Comparison of ENCODE assay signal across 9 cellular contexts in the genomic region with DNA sequence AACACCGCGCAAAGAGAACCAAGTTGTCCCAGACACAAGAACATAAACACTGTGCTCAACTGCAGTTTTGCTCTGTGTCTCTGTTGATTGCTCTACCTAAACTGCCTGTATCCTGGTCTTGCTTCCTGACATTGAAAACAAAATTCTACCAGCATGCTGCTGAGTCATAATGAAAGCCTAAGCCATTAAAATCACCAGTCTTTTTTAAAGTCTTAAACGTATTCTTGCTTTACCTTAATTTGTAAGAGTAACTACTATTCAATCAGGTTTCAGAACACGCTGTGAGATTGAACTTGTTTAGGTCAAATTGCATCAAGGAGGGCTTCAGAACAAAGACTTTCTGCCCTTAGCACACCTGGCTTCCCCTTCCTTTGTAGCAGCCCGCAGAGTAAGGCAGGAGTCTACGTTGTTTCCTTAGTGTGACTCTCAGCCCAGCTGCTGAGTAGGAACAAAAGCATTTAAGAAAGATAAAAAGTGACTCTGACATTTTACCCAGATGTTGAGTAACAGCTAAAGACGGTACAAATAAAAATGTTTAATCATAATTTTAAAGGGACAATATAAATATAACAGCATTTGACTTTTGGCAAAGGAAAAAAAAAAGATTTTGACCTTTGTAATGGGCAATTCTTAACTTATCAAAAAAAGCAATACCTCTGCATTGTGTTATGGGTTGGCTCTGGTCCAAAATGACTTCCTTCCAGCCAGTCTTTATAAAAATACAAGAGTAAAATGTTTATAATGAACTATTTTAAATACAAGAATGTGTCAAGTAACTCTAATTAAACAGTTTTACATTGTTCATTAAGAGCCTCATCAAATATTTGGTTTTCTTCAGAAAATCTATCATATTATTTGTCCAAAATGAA.
DNase-seq lines count a peak whose midpoint lies in the region; ATAC-seq and TF ChIP-seq lines count a peak whose summit lies in the region.
"Had no signal": no experiment of that assay in that cellular context is flagged by ENCODE, and none has a peak within 500 bp of the region (broad histone marks: within the 10 kb centered on the region; RNA-seq: fewer than 3 reads in every experiment).

No MANE protein-coding gene starts in this region.

- no peak overlapping the region for H3K27ac Mint-ChIP-seq in progenitor cell of endocrine pancreas

- H3K4me1 Mint-ChIP-seq in progenitor cell of endocrine pancreas (ENCODE audit: low read depth), result peaks cover 4% of the 10 kb centered on the region

- H3K9me3 ChIP-seq in upper lobe of left lung, result no peaks in the 10 kb centered on the region
- H3K9me3 ChIP-seq: thyroid gland had no signal

- no peaks in the 10 kb centered on the region for H3K27me3 ChIP-seq in upper lobe of left lung
- H3K27me3 ChIP-seq: thyroid gland had no signal

- H3K4me3 ChIP-seq in epithelial cell of esophagus (ENCODE audit: low read length), result peak overlapping the region; percentile 26
- no peak overlapping the region for H3K4me3 ChIP-seq in upper lobe of left lung
- H3K4me3 ChIP-seq: thyroid gland had no signal

- peak overlapping the region in 1 of 4 donors; percentile 42 for H3K27ac ChIP-seq in upper lobe of left lung
- H3K27ac ChIP-seq: thyroid gland had no signal

- no peak for TF ChIP-seq RAD21 in Ishikawa (IDR thresholded peaks at IDR 0.05; ENCODE audit: low read depth)

- ATAC-seq in GM21528 (IDR thresholded peaks at IDR 0.05; ENCODE audit: low FRiP score, unreplicated experiment) (peak; percentile 65), upper lobe of left lung (ENCODE audit: low FRiP score in 2 of 2) (no peak)

- no peak overlapping the region for H3K4me3 Mint-ChIP-seq in progenitor cell of endocrine pancreas (ENCODE audit: low read depth)

- TF ChIP-seq EP300 in Ishikawa (IDR thresholded peaks at IDR 0.05; ENCODE audit: borderline replicate concordance), result no peak
- no peak for TF ChIP-seq EP300 in upper lobe of left lung (IDR thresholded peaks at IDR 0.05)

- no peaks in the 10 kb centered on the region for H3K36me3 ChIP-seq in upper lobe of left lung
- H3K36me3 ChIP-seq: thyroid gland had no signal

- WGBS in upper lobe of left lung, 2 donors, result 21 to 29% methylated on average over 7 of the region's 7 CpGs

- no peak for TF ChIP-seq POLR2A in upper lobe of left lung (IDR thresholded peaks at IDR 0.05)

- no peaks in the 10 kb centered on the region for H3K9me3 Mint-ChIP-seq in progenitor cell of endocrine pancreas (ENCODE audit: low read depth)

- H3K4me1 ChIP-seq in upper lobe of left lung, result no peaks in the 10 kb centered on the region

- DNase-seq in DMS53 (lab: John Stamatoyannopoulos, UW) (peak; percentile 86), epithelial cell of esophagus (ENCODE audit: low read depth) (peak; percentile 84), progenitor cell of endocrine pancreas (ENCODE audit: low spot score, unreplicated experiment) (no peak), 8988T (no peak), upper lobe of left lung (no peak), NCI-H2171 (lab: John Stamatoyannopoulos, UW) (no peak)

- no peak for TF ChIP-seq CTCF in epithelial cell of esophagus (IDR thresholded peaks at IDR 0.05; ENCODE audit: insufficient read depth, low read depth, low read length, missing control alignments)
- TF ChIP-seq CTCF in progenitor cell of endocrine pancreas (IDR thresholded peaks at IDR 0.05; ENCODE audit: unreplicated experiment), result no peak
- TF ChIP-seq CTCF in upper lobe of left lung (IDR thresholded peaks at IDR 0.05), result no peak

- H3K27me3 Mint-ChIP-seq in progenitor cell of endocrine pancreas, result no peaks in the 10 kb centered on the region

- no peaks in the 10 kb centered on the region for H3K36me3 Mint-ChIP-seq in progenitor cell of endocrine pancreas (ENCODE audit: insufficient read depth)

TF ChIP-seq in Ishikawa, 13 proteins besides CTCF, POLR2A, EP300 and RAD21:
- TF ChIP-seq YY1 (IDR thresholded peaks at IDR 0.05; ENCODE audit: low read depth), result no peak
- TF ChIP-seq NFIC (IDR thresholded peaks at IDR 0.05), result 0 out of 2 replicates have a peak, but pooled peaks have one; percentile 46
- TF ChIP-seq CEBPB (IDR thresholded peaks at IDR 0.05), result no peak
- TF ChIP-seq, protein P1, sequence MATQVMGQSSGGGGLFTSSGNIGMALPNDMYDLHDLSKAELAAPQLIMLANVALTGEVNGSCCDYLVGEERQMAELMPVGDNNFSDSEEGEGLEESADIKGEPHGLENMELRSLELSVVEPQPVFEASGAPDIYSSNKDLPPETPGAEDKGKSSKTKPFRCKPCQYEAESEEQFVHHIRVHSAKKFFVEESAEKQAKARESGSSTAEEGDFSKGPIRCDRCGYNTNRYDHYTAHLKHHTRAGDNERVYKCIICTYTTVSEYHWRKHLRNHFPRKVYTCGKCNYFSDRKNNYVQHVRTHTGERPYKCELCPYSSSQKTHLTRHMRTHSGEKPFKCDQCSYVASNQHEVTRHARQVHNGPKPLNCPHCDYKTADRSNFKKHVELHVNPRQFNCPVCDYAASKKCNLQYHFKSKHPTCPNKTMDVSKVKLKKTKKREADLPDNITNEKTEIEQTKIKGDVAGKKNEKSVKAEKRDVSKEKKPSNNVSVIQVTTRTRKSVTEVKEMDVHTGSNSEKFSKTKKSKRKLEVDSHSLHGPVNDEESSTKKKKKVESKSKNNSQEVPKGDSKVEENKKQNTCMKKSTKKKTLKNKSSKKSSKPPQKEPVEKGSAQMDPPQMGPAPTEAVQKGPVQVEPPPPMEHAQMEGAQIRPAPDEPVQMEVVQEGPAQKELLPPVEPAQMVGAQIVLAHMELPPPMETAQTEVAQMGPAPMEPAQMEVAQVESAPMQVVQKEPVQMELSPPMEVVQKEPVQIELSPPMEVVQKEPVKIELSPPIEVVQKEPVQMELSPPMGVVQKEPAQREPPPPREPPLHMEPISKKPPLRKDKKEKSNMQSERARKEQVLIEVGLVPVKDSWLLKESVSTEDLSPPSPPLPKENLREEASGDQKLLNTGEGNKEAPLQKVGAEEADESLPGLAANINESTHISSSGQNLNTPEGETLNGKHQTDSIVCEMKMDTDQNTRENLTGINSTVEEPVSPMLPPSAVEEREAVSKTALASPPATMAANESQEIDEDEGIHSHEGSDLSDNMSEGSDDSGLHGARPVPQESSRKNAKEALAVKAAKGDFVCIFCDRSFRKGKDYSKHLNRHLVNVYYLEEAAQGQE (IDR thresholded peaks at IDR 0.05; ENCODE audit: low read depth), result no peak
- TF ChIP-seq ZBTB7A (IDR thresholded peaks at IDR 0.05; ENCODE audit: low read depth), result no peak
- TF ChIP-seq, protein P2, sequence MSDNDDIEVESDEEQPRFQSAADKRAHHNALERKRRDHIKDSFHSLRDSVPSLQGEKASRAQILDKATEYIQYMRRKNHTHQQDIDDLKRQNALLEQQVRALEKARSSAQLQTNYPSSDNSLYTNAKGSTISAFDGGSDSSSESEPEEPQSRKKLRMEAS (IDR thresholded peaks at IDR 0.05), result no peak
- no peak for TF ChIP-seq CREB1 (IDR thresholded peaks at IDR 0.05; ENCODE audit: low read depth)
- 0 out of 2 replicates have a peak, but pooled peaks have one; percentile 27 for TF ChIP-seq TCF12 (IDR thresholded peaks at IDR 0.05; ENCODE audit: low read depth)
- TF ChIP-seq, protein P3, sequence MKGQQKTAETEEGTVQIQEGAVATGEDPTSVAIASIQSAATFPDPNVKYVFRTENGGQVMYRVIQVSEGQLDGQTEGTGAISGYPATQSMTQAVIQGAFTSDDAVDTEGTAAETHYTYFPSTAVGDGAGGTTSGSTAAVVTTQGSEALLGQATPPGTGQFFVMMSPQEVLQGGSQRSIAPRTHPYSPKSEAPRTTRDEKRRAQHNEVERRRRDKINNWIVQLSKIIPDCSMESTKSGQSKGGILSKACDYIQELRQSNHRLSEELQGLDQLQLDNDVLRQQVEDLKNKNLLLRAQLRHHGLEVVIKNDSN (IDR thresholded peaks at IDR 0.05), result no peak
- TF ChIP-seq TEAD4 (IDR thresholded peaks at IDR 0.05), result no peak
- no peak for TF ChIP-seq EGR1 (IDR thresholded peaks at IDR 0.05)
- peak; percentile 16; the same call in 1 of the 2 replicates for TF ChIP-seq FOXM1 (IDR thresholded peaks at IDR 0.05; ENCODE audit: borderline replicate concordance, low read depth)
- no peak for TF ChIP-seq TAF1 (IDR thresholded peaks at IDR 0.05; ENCODE audit: low read depth)
TF ChIP-seq in Ishikawa: peak in this region for 3.

Comparison
In these comparisons a context has a peak if more than half of its experiments do, and no peak if none do; other contexts are left out.
1. DNase-seq: peak in DMS53 (single experiment) and epithelial cell of esophagus (single experiment); none in progenitor cell of endocrine pancreas (single experiment), 8988T (single experiment), upper lobe of left lung (0 of 2) and NCI-H2171 (single experiment).